In the genomic region with DNA sequence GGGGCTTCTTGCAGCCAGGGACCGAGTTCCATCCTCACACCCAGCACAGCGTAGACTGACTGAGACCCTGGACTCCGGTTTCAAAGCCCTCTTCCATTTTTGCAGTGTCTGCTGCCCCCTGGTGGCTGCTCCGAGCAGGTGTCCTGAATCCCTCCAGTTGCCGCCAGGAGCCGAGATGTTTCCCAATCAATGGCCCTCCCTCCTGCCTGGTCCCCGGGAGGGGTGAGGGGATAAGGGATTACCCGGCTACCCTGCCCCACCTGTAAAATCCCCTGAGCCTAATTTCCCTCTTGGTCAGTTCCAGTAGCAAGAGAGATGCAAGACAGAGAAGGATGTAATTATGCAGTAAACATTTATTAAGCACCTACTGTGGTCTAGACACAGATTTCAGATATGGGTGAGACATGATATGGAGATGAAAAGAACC, we compare ENCODE assay signal across 8 cellular contexts. TPM values are rescaled to one million over a fixed set of nuclear protein-coding genes. Genes with fewer than 3 reads are reported as not detected.
DNase-seq lines count a peak whose midpoint lies in the region; ATAC-seq lines count a peak whose summit lies in the region.

No MANE protein-coding gene starts in this region.

- H3K9me3 ChIP-seq in right cardiac atrium (ENCODE audit: control insufficient read depth, low read length), result no peaks in the 10 kb centered on the region

- 1% methylated on average over 8 of the region's 8 CpGs for WGBS in right cardiac atrium

- ATAC-seq in right cardiac atrium (peak; percentile 54 to 70), sciatic nerve (peak; percentile 67), GM19455 (IDR thresholded peaks at IDR 0.05; ENCODE audit: unreplicated experiment) (no peak), GM21423 (IDR thresholded peaks at IDR 0.05; ENCODE audit: unreplicated experiment) (no peak)

- no peak overlapping the region for H3K4me3 ChIP-seq in right cardiac atrium (ENCODE audit: low read length)

- H3K27ac ChIP-seq in right cardiac atrium (ENCODE audit: low read length), result no peak overlapping the region

- H3K27me3 ChIP-seq in right cardiac atrium (ENCODE audit: control insufficient read depth, insufficient read depth), result no peaks in the 10 kb centered on the region

- intact Hi-C loops in right cardiac atrium (cut with DNase I) (loop anchor here in 3 of 4 donors (5.0 kb wide), 4 partner anchors 292 to 422 kb away; no protein-coding TSS in a partner anchor), sciatic nerve (cut with DNase I) (no loop called here)

- no peaks in the 10 kb centered on the region for H3K4me1 ChIP-seq in right cardiac atrium (ENCODE audit: control insufficient read depth, insufficient read depth, low read length)

- DNase-seq in GM03348 (ENCODE audit: low spot score) (peak; percentile 93), NCI-H1105 (lab: John Stamatoyannopoulos, UW) (peak; percentile 46), T-helper 2 cell (peak; percentile 22 to 63 (median 60)), anterior cingulate cortex (lab: John Stamatoyannopoulos, UW) (peak in 57 of 58 donors; percentile 6 to 77 (median 41)), right cardiac atrium (peak; percentile 73 to 87 (median 84)), sciatic nerve (ENCODE audit: low spot score) (peak; percentile 86)

RNA-seq across cellular contexts. Expression of gene PHETA1, which starts 55.0 kb away (rescaled TPM):
- 10 to 100 TPM in 1 of 4 donors, 1 to 10 TPM in 3; 8.0 to 11.6 (median 8.8) TPM for total RNA-seq in right cardiac atrium
- 9.1 TPM for polyA plus RNA-seq in right cardiac atrium
- 12.0 TPM for total RNA-seq in sciatic nerve

Comparison
In these comparisons a context has a peak if more than half of its experiments do, and no peak if none do; other contexts are left out.
1. DNase-seq: peak in every context shown above with its lines; median percentile 93 in GM03348; 86 in sciatic nerve; 84 in right cardiac atrium; 60 in T-helper 2 cell; 46 in NCI-H1105; 41 in anterior cingulate cortex.
2. ATAC-seq: peak in right cardiac atrium (2 of 2) and sciatic nerve (single experiment); none in GM19455 (single experiment) and GM21423 (single experiment).